ENCODE assay signal across 1 cellular context in the genomic region with DNA sequence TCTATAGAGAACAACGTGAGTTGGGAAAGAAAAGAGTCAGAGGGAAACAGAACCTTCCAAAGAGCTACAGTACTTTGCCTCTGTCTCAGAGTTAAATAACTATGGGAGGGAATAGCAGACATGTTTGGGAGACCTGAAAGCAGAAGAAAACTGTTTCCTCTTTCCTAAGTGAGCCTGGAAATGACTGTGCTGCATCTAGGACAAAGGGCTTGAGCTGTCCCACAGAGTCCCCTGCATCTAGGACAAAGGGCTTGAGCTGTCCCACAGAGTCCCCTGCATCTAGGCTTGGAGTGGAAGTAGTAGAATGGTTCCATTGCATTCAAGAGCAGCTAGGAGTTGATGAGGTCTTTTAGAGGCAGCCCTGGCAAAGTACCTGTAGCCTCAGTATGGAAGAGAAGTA.
TF ChIP-seq lines count a peak whose summit lies in the region.

No MANE protein-coding gene starts in this region.

TF ChIP-seq in IMR-90, 13 proteins besides CTCF, POLR2A, EP300 and RAD21:
- TF ChIP-seq CEBPB (IDR thresholded peaks at IDR 0.05; ENCODE audit: low read depth, low read length) (no peak), FOS (IDR thresholded peaks at IDR 0.05; ENCODE audit: low read depth, low read length) (no peak), BHLHE40 (IDR thresholded peaks at IDR 0.05; ENCODE audit: low read depth, low read length) (no peak), RFX5 (IDR thresholded peaks at IDR 0.05; ENCODE audit: low read depth, low read length) (no peak), SMC3 (IDR thresholded peaks at IDR 0.05; ENCODE audit: low read depth, low read length) (no peak)
- TF ChIP-seq, protein P1, sequence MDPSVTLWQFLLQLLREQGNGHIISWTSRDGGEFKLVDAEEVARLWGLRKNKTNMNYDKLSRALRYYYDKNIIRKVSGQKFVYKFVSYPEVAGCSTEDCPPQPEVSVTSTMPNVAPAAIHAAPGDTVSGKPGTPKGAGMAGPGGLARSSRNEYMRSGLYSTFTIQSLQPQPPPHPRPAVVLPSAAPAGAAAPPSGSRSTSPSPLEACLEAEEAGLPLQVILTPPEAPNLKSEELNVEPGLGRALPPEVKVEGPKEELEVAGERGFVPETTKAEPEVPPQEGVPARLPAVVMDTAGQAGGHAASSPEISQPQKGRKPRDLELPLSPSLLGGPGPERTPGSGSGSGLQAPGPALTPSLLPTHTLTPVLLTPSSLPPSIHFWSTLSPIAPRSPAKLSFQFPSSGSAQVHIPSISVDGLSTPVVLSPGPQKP (IDR thresholded peaks at IDR 0.05; ENCODE audit: borderline replicate concordance, low read depth, low read length), result no peak
